8 cellular contexts compared by ENCODE assay signal in the genomic region with DNA sequence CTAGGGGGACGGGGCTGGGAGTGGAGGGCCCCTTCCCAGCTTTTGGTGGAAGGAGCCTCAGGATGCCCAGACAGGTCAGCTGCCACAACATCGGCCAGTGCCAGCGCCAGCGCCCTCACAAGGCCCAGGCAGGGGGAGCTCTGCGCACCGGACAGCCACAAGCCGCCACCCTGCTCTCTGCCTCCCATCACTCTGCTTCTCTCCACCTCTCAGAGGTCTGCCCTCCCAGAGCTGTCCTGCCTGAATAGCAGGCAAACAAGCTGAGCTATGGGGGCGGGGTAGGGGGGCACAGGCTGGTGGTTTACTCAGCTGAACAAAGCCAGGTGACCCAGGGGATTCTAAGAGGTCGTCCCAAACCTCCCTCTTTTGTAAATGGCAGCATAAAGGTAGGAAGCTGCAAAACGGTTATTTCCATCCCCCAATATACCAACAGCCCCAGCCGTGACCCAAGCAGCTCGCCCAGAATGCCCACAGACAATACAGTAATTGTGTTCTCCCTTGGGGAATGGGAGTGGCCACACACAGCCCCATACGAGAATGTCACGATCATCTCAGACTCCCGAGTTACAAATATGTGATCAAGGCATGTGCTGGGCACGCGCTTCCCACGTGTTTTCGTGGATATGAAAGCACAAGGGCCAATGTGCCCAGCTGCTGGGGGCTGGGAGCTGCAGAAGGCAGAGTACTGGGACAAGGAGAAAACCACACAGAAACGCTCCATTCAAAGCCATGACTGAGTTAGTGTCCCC. TPM values are rescaled to one million over a fixed set of nuclear protein-coding genes. Genes with fewer than 3 reads are reported as not detected.
DNase-seq lines count a peak whose midpoint lies in the region; ATAC-seq and TF ChIP-seq lines count a peak whose summit lies in the region.
"Had no signal": no experiment of that assay in that cellular context is flagged by ENCODE, and none has a peak within 500 bp of the region (broad histone marks: within the 10 kb centered on the region; RNA-seq: fewer than 3 reads in every experiment).

No MANE protein-coding gene starts in this region.

- peaks cover 5 to 12% of the 10 kb centered on the region in 2 donors for H3K36me3 Mint-ChIP-seq in activated naive CD4-positive, alpha-beta T cell treated with anti-CD3 and anti-CD28 coated beads, Interleukin-2, amount 50 U/mL, for 72 hours

- no peak overlapping the region for H2AFZ ChIP-seq in KMS-11 (ENCODE audit: low read depth)

- no peak overlapping the region for H3K4me3 ChIP-seq in KMS-11 (IDR thresholded peaks at IDR 0.05; ENCODE audit: insufficient read depth, low read depth, low read length)
- H3K4me3 ChIP-seq in right lobe of liver: no peak overlapping the region
- peak overlapping the region in 1 of 8 donors; percentile 39 for H3K4me3 ChIP-seq in spleen

- H3K27ac ChIP-seq in KMS-11 (peak overlapping the region; percentile 97), right lobe of liver (peak overlapping the region in 2 of 3 donors; percentile 5 to 52), spleen (peak overlapping the region; percentile 46 to 95 (median 92))

- no peaks in the 10 kb centered on the region for H3K27me3 ChIP-seq in KMS-11 (ENCODE audit: insufficient read depth, low read depth)
- no peaks in the 10 kb centered on the region for H3K27me3 ChIP-seq in right lobe of liver
- no peaks in the 10 kb centered on the region for H3K27me3 ChIP-seq in spleen (replicated peaks in 1 of 7)

- H3K9me3 ChIP-seq in right lobe of liver: no peaks in the 10 kb centered on the region
- H3K9me3 ChIP-seq in spleen: no peaks in the 10 kb centered on the region

- DNase-seq in activated naive CD4-positive, alpha-beta T cell treated with anti-CD3 and anti-CD28 coated beads, Interleukin-2, amount 50 U/mL, for 72 hours (ENCODE audit: low spot score in 2 of 2): no peak
- DNase-seq in right lobe of liver (peak in 2 of 3 donors; percentile 35 to 44), spleen (peak; percentile 79), COR-L47 (lab: John Stamatoyannopoulos, UW) (no peak)
- DNase-seq: stimulated activated CD4-positive, alpha-beta T cell treated with anti-CD3 and anti-CD28 coated beads, Interleukin-4, amount 100 ng/mL, for 1 hour had no signal

- H4K20me1 ChIP-seq in KMS-11 (ENCODE audit: insufficient read depth): no peaks in the 10 kb centered on the region

- peak overlapping the region; percentile 65 to 91 for H3K27ac Mint-ChIP-seq in activated naive CD4-positive, alpha-beta T cell treated with anti-CD3 and anti-CD28 coated beads, Interleukin-2, amount 50 U/mL, for 72 hours

- H3K4me1 ChIP-seq in KMS-11 (ENCODE audit: low read depth, poor library complexity, severe bottlenecking): peaks cover 97% of the 10 kb centered on the region
- H3K4me1 ChIP-seq in right lobe of liver: peaks cover 0 to 45% (median 5%) of the 10 kb centered on the region in 4 donors
- peaks cover 84 to 100% (median 99%) of the 10 kb centered on the region in 6 donors for H3K4me1 ChIP-seq in spleen

- TF ChIP-seq CTCF in KMS-11 (conservative IDR thresholded peaks at IDR 0.05; ENCODE audit: low read depth, low read length) (no peak), right lobe of liver (IDR thresholded peaks at IDR 0.05) (no peak), spleen (IDR thresholded peaks at IDR 0.05 in 8 of 11, conservative IDR thresholded peaks at IDR 0.05 in 3 of 11) (no peak)

- H3K4me2 ChIP-seq in KMS-11: peak overlapping the region; percentile 98

- peak overlapping the region; percentile 71; the same call in 1 of the 2 replicates for H3K9ac ChIP-seq in KMS-11

- intact Hi-C loops in right lobe of liver (cut with DNase I) (no loop called here), spleen (cut with DNase I; ENCODE audit: low total_unique reads) (no loop called here)

- H3K9me3 Mint-ChIP-seq in activated naive CD4-positive, alpha-beta T cell treated with anti-CD3 and anti-CD28 coated beads, Interleukin-2, amount 50 U/mL, for 72 hours: no peaks in the 10 kb centered on the region

- no peak for ATAC-seq in activated naive CD4-positive, alpha-beta T cell treated with anti-CD3 and anti-CD28 coated beads, Interleukin-2, amount 50 U/mL, for 72 hours
- ATAC-seq in right lobe of liver: no peak
- ATAC-seq in HG03097 (IDR thresholded peaks at IDR 0.05; ENCODE audit: low FRiP score, unreplicated experiment): no peak
- no peak for ATAC-seq in HG03045 (IDR thresholded peaks at IDR 0.05; ENCODE audit: unreplicated experiment)

- H3K79me2 ChIP-seq in KMS-11 (ENCODE audit: insufficient read depth, low read depth): peaks cover 75% of the 10 kb centered on the region

- 76% methylated on average over 7 of the region's 20 CpGs for WGBS in right lobe of liver (ENCODE audit: insufficient coverage, low coverage, low lambda C conversion rate, missing lambda C conversion rate)
- WGBS in spleen, 5 donors: 69 to 78% (median 73%) methylated on average over 18 to 20 of the region's 20 CpGs

- no peaks in the 10 kb centered on the region for H3K36me3 ChIP-seq in KMS-11 (ENCODE audit: insufficient read depth)
- no peaks in the 10 kb centered on the region for H3K36me3 ChIP-seq in right lobe of liver
- peaks cover 0 to 16% (median 0%) of the 10 kb centered on the region in 6 donors for H3K36me3 ChIP-seq in spleen

- TF ChIP-seq POLR2A in right lobe of liver (IDR thresholded peaks at IDR 0.05) (no peak), spleen (IDR thresholded peaks at IDR 0.05) (no peak)

RNA-seq across cellular contexts. Expression of gene FAM53B, which starts 19.7 kb away (rescaled TPM):
- 10 to 100 TPM in 1 of 2 donors, 1 to 10 TPM in 1; 6.1 to 11.8 TPM for total RNA-seq in activated naive CD4-positive, alpha-beta T cell treated with anti-CD3 and anti-CD28 coated beads, Interleukin-2, amount 50 U/mL, for 72 hours
- 10 to 100 TPM in 1 of 6 experiments, 1 to 10 TPM in 5; 4.4 to 10.8 (median 4.8) TPM for total RNA-seq in right lobe of liver
- 10 to 100 TPM; 43.8 to 94.0 (median 68.9) TPM for total RNA-seq in spleen
- 10 to 100 TPM; 13.3 to 35.2 (median 20.0) TPM for polyA plus RNA-seq in spleen

Comparison
In these comparisons a context has a peak if more than half of its experiments do, and no peak if none do; other contexts are left out.
1. H3K27ac ChIP-seq: peak in every context shown above with its lines; median percentile 97 in KMS-11; 92 in spleen; 28 in right lobe of liver.
2. DNase-seq: peak in right lobe of liver (2 of 3) and spleen (single experiment); none in activated naive CD4-positive, alpha-beta T cell treated with anti-CD3 and anti-CD28 coated beads, Interleukin-2, amount 50 U/mL, for 72 hours (0 of 2) and COR-L47 (single experiment).